Comparison of ENCODE assay signal across 23 cellular contexts in genomic region chr4:7693711-7694110, GRCh38.
"Had no signal": no experiment of that assay in that cellular context is flagged by ENCODE, and none has a peak within 500 bp of the region (broad histone marks: within the 10 kb centered on the region; RNA-seq: fewer than 3 reads in every experiment).

No MANE protein-coding gene starts in this region.

- H3K27me3 ChIP-seq: pancreas, right lobe of liver, transverse colon had no signal

- H3K4me3 ChIP-seq: heart right ventricle, left ventricle myocardium inferior, pancreas, prostate gland, right lobe of liver, stomach, thoracic aorta, transverse colon had no signal

- H3K9me3 Mint-ChIP-seq: nephron had no signal

- H3K9me3 ChIP-seq: heart right ventricle, left ventricle myocardium inferior, pancreas, prostate gland, right lobe of liver, stomach, thoracic aorta, transverse colon had no signal

- DNase-seq: central memory CD4-positive, alpha-beta T cell; effector memory CD4-positive, alpha-beta T cell; heart right ventricle; hypothalamus; left cardiac atrium; left ventricle myocardium inferior; mesendoderm; naive B cell; nucleus accumbens; retina; stimulated activated CD4-positive, alpha-beta T cell treated with anti-CD3 and anti-CD28 coated beads, Interleukin-15, amount 100 ng/mL, for 24 hours; stimulated activated CD4-positive, alpha-beta T cell treated with anti-CD3 and anti-CD28 coated beads, Interleukin-1b, Interleukin-23, amount 100 ng/mL, for 48 hours; stimulated activated CD4-positive, alpha-beta T cell treated with anti-CD3 and anti-CD28 coated beads, Interleukin-4, amount 100 ng/mL, for 24 hours; stomach; substantia nigra; transverse colon had no signal

- H3K27ac Mint-ChIP-seq: nephron; stimulated activated memory B cell treated with anti-CD40 and anti-IgM and Interleukin-4, amounts not matched to agents 10 μg/mL and 1 μg/mL and 100 μg/mL, for 72 hours had no signal

- H3K36me3 ChIP-seq: heart right ventricle, left ventricle myocardium inferior, pancreas, prostate gland, right lobe of liver, stomach, thoracic aorta, transverse colon had no signal

- H3K4me1 Mint-ChIP-seq: naive B cell; stimulated activated memory B cell treated with anti-CD40 and anti-IgM and Interleukin-4, amounts not matched to agents 10 μg/mL and 1 μg/mL and 100 μg/mL, for 72 hours had no signal

- H3K27ac ChIP-seq: heart right ventricle, left ventricle myocardium inferior, pancreas, prostate gland, right lobe of liver, stomach, thoracic aorta, transverse colon had no signal

- H3K4me1 ChIP-seq: pancreas, prostate gland, right lobe of liver, stomach, transverse colon had no signal

- H3K4me3 Mint-ChIP-seq: naive B cell; nephron; stimulated activated memory B cell treated with anti-CD40 and anti-IgM and Interleukin-4, amounts not matched to agents 10 μg/mL and 1 μg/mL and 100 μg/mL, for 72 hours had no signal

- ATAC-seq: esophagus mucosa, heart right ventricle, left cardiac atrium, pancreas, right lobe of liver had no signal
